ENCODE assay signal across 9 cellular contexts in genomic region chr2:190382851-190383250, GRCh38. TPM values are rescaled to one million over a fixed set of nuclear protein-coding genes. Genes with fewer than 3 reads are reported as not detected.
A peak's percentile ranks its signal among the peaks of the same experiment; 100 is the strongest.
DNase-seq lines count a peak whose midpoint lies in the region; ATAC-seq and TF ChIP-seq lines count a peak whose summit lies in the region.
"Had no signal": no experiment of that assay in that cellular context is flagged by ENCODE, and none has a peak within 500 bp of the region (broad histone marks: within the 10 kb centered on the region; RNA-seq: fewer than 3 reads in every experiment).

No MANE protein-coding gene starts in this region.

- H3K27ac ChIP-seq in tibial artery, result no peak overlapping the region
- H3K27ac ChIP-seq: skin epidermis had no signal

- H3K36me3 Mint-ChIP-seq in activated naive CD4-positive, alpha-beta T cell treated with anti-CD3 and anti-CD28 coated beads, Interleukin-2, amount 50 U/mL, for 72 hours, result no peaks in the 10 kb centered on the region

- no peaks in the 10 kb centered on the region for H3K9me3 Mint-ChIP-seq in activated naive CD4-positive, alpha-beta T cell treated with anti-CD3 and anti-CD28 coated beads, Interleukin-2, amount 50 U/mL, for 72 hours

- no peak overlapping the region for H3K4me3 ChIP-seq in tibial artery
- H3K4me3 ChIP-seq: skin epidermis had no signal

- H3K27me3 ChIP-seq in tibial artery, result no peaks in the 10 kb centered on the region

- no peaks in the 10 kb centered on the region for H3K36me3 ChIP-seq in tibial artery

- TF ChIP-seq CTCF in tibial artery (IDR thresholded peaks at IDR 0.05), result peak; percentile 32 to 43

- intact Hi-C loops in tibial artery (cut with DNase I; ENCODE audit: low total_unique reads), result no loop called here

- DNase-seq in COLO829 (ENCODE audit: low spot score), result peak; percentile 43
- peak; percentile 60 for DNase-seq in NCI-H2196 (lab: John Stamatoyannopoulos, UW; ENCODE audit: unreplicated experiment)
- DNase-seq in activated naive CD4-positive, alpha-beta T cell treated with anti-CD3 and anti-CD28 coated beads, Interleukin-2, amount 50 U/mL, for 72 hours (ENCODE audit: low spot score in 2 of 2), result peak in 1 of 2 donors; percentile 14
- peak; percentile 55 for DNase-seq in iris pigment epithelial cell (ENCODE audit: low read depth)
- DNase-seq in tibial artery, result no peak
- DNase-seq in foreskin melanocyte, result no peak

- peak; percentile 68 for ATAC-seq in GM18508 (IDR thresholded peaks at IDR 0.05; ENCODE audit: insufficient read depth, unreplicated experiment)
- ATAC-seq in HG02981 (IDR thresholded peaks at IDR 0.05; ENCODE audit: unreplicated experiment), result peak; percentile 73
- ATAC-seq in activated naive CD4-positive, alpha-beta T cell treated with anti-CD3 and anti-CD28 coated beads, Interleukin-2, amount 50 U/mL, for 72 hours, result peak; percentile 77 to 80

- H3K9me3 ChIP-seq in tibial artery, result no peaks in the 10 kb centered on the region

- H3K27ac Mint-ChIP-seq in activated naive CD4-positive, alpha-beta T cell treated with anti-CD3 and anti-CD28 coated beads, Interleukin-2, amount 50 U/mL, for 72 hours, result no peak overlapping the region

- H3K4me1 ChIP-seq in tibial artery, result no peaks in the 10 kb centered on the region

RNA-seq across cellular contexts. Expression of gene MFSD6, which starts 25.3 kb away (rescaled TPM):
- 10 to 100 TPM; 18.8 to 37.5 TPM for total RNA-seq in activated naive CD4-positive, alpha-beta T cell treated with anti-CD3 and anti-CD28 coated beads, Interleukin-2, amount 50 U/mL, for 72 hours

RNA-seq across cellular contexts. Expression of gene INPP1, which starts 39.5 kb away (rescaled TPM):
- total RNA-seq in activated naive CD4-positive, alpha-beta T cell treated with anti-CD3 and anti-CD28 coated beads, Interleukin-2, amount 50 U/mL, for 72 hours, result 10 to 100 TPM in 1 of 2 donors, 1 to 10 TPM in 1; 9.2 to 24.1 TPM

Comparison
In these comparisons a context has a peak if more than half of its experiments do, and no peak if none do; other contexts are left out.
1. DNase-seq: peak in COLO829 (single experiment), NCI-H2196 (single experiment) and iris pigment epithelial cell (single experiment); none in tibial artery (0 of 2) and foreskin melanocyte (single experiment).
2. Peak in every context shown above with its lines, with median percentiles within 50 percentile points of each other: ATAC-seq.